Comparison of ENCODE assay signal across 1 cellular context in genomic region chr17:81239714-81240555, GRCh38.
TF ChIP-seq lines count a peak whose summit lies in the region.

No MANE protein-coding gene starts in this region.

TF ChIP-seq in GM12878, 131 proteins besides CTCF, POLR2A, EP300 and RAD21:
- TF ChIP-seq SP1 (IDR thresholded peaks at IDR 0.05; ENCODE audit: low read depth, low read length) (no peak), TCF7 (IDR thresholded peaks at IDR 0.05; ENCODE audit: borderline replicate concordance) (no peak), SUPT20H (IDR thresholded peaks at IDR 0.05; ENCODE audit: borderline replicate concordance, control insufficient read depth, low read depth, low read length) (no peak), FOXM1 (IDR thresholded peaks at IDR 0.05; ENCODE audit: low read depth, low read length) (no peak), STAT3 (IDR thresholded peaks at IDR 0.05; ENCODE audit: low read depth, low read length) (no peak), KLF5 (IDR thresholded peaks at IDR 0.05; ENCODE audit: partially characterized antibody) (no peak), SPI1 (IDR thresholded peaks at IDR 0.05; ENCODE audit: borderline replicate concordance, insufficient read depth, low read depth, low read length) (no peak), CREM (IDR thresholded peaks at IDR 0.05; ENCODE audit: low read depth) (no peak; the same call in 1 of the 2 replicates), RBBP5 (conservative IDR thresholded peaks at IDR 0.05) (no peak), NBN (IDR thresholded peaks at IDR 0.05) (no peak), KDM1A (IDR thresholded peaks at IDR 0.05; ENCODE audit: borderline replicate concordance) (no peak), CHD2 (IDR thresholded peaks at IDR 0.05; ENCODE audit: borderline replicate concordance, low read depth, low read length) (no peak), ZBTB4 (CRISPR knock-in tag; IDR thresholded peaks at IDR 0.05) (no peak), ATF2 (IDR thresholded peaks at IDR 0.05; ENCODE audit: low read length) (no peak), MAX (IDR thresholded peaks at IDR 0.05; ENCODE audit: low read depth, low read length) (0 out of 2 replicates have a peak, but pooled peaks have one; percentile 34), MLLT1 (IDR thresholded peaks at IDR 0.05) (0 out of 2 replicates have a peak, but pooled peaks have one; percentile 21), PML (IDR thresholded peaks at IDR 0.05; ENCODE audit: low read length) (peak; percentile 4; the same call in 1 of the 2 replicates), BCL3 (IDR thresholded peaks at IDR 0.05; ENCODE audit: borderline replicate concordance, insufficient read depth, low read depth, low read length, poor library complexity, severe bottlenecking) (peak; percentile 19), BHLHE40 (IDR thresholded peaks at IDR 0.05; ENCODE audit: borderline replicate concordance in 1 of 2, low read depth in 2 of 2, low read length in 1 of 2) (peak; percentile 74 to 87), SMAD5 (IDR thresholded peaks at IDR 0.05; ENCODE audit: low read depth) (no peak), LARP7 (IDR thresholded peaks at IDR 0.05) (0 out of 2 replicates have a peak, but pooled peaks have one; percentile 17), PAX5 (IDR thresholded peaks at IDR 0.05; ENCODE audit: borderline replicate concordance, low read depth, low read length) (no peak), USF2 (IDR thresholded peaks at IDR 0.05; ENCODE audit: borderline replicate concordance, low read depth, low read length) (peak; percentile 15), RELB (IDR thresholded peaks at IDR 0.05; ENCODE audit: low read depth) (no peak), USF1 (IDR thresholded peaks at IDR 0.05; ENCODE audit: borderline replicate concordance, extremely low read length, insufficient read depth, low read depth, low read length) (peak; percentile 76), RELA (IDR thresholded peaks at IDR 0.05; ENCODE audit: borderline replicate concordance, partially characterized antibody) (no peak), MEF2B (IDR thresholded peaks at IDR 0.05; ENCODE audit: partially characterized antibody, poor library complexity, severe bottlenecking) (no peak), TCF3 (IDR thresholded peaks at IDR 0.05; ENCODE audit: borderline replicate concordance, insufficient read depth, low read depth, low read length) (0 out of 2 replicates have a peak, but pooled peaks have one; percentile 31), RAD51 (IDR thresholded peaks at IDR 0.05) (peak; percentile 19; the same call in 1 of the 2 replicates), MEF2A (IDR thresholded peaks at IDR 0.05; ENCODE audit: insufficient read depth, low read depth, low read length) (no peak), ZBTB40 (IDR thresholded peaks at IDR 0.05; ENCODE audit: borderline replicate concordance) (no peak), CBX3 (IDR thresholded peaks at IDR 0.05; ENCODE audit: borderline replicate concordance, low read depth) (no peak), POU2F2 (IDR thresholded peaks at IDR 0.05; ENCODE audit: borderline replicate concordance, low read depth, low read length) (0 out of 3 replicates have a peak, but pooled peaks have one; percentile 14), BCL11A (IDR thresholded peaks at IDR 0.05; ENCODE audit: low read depth, low read length) (no peak), MXI1 (IDR thresholded peaks at IDR 0.05; ENCODE audit: low read depth, low read length) (peak; percentile 47), POLR2AphosphoS5 (IDR thresholded peaks at IDR 0.05; ENCODE audit: low read length) (peak; percentile 71; the same call in 1 of the 2 replicates)
